9 cellular contexts compared by ENCODE assay signal in the genomic region with DNA sequence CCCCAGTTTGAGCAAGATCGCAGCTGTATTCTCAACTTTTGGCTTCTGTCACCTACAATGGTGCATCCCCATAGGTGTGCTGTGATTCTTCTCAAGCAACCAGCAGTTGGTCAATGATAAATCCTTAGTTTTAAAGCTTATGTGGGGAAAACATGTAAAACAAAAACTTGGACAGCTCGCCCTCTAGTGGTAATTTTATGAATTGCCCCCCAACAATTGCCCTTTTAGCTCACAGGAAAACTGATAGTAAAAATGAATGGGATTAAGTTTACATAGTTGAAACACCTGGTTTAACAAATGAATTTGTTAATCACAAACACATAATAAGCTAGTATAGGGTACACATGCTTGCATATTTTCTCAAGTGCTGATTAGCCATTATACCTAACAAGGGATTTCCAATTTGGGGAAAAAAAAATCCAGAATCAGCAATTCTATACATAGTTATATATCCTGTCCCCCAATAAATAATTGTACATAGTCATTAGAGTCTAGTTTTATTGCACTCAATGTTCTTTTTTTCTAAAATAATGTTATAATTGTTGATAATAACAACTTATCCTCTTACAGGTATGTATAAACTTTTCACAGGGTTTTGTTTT. TPM values are rescaled to one million over a fixed set of nuclear protein-coding genes. Genes with fewer than 3 reads are reported as not detected.
DNase-seq lines count a peak whose midpoint lies in the region; ATAC-seq, FAIRE-seq and TF ChIP-seq lines count a peak whose summit lies in the region.
"Had no signal": no experiment of that assay in that cellular context is flagged by ENCODE, and none has a peak within 500 bp of the region (broad histone marks: within the 10 kb centered on the region; RNA-seq: fewer than 3 reads in every experiment).

No MANE protein-coding gene starts in this region.

- H3K27ac ChIP-seq in upper lobe of left lung = no peak overlapping the region

- no peak for TF ChIP-seq POLR2A in upper lobe of left lung (IDR thresholded peaks at IDR 0.05)

- H3K27ac Mint-ChIP-seq in WTC11 = no peak overlapping the region
- H3K27ac Mint-ChIP-seq: CD8-positive, alpha-beta memory T cell had no signal

- TF ChIP-seq CTCF in WTC11 (IDR thresholded peaks at IDR 0.05) (peak; percentile 37), upper lobe of left lung (IDR thresholded peaks at IDR 0.05) (peak; percentile 49 to 91 (median 62))

- TF ChIP-seq EP300 in upper lobe of left lung (IDR thresholded peaks at IDR 0.05) = no peak

- no peaks in the 10 kb centered on the region for H3K4me1 ChIP-seq in upper lobe of left lung

- peak; percentile 82 for FAIRE-seq in islet of Langerhans (lab: Jason Lieb, UNC)

- 5 to 17% methylated on average over 2 of the region's 2 CpGs for WGBS in upper lobe of left lung, 2 donors

- H3K27me3 ChIP-seq in upper lobe of left lung = no peaks in the 10 kb centered on the region

- ATAC-seq in WTC11 (no peak), upper lobe of left lung (ENCODE audit: low FRiP score in 2 of 2) (no peak), GM18867 (IDR thresholded peaks at IDR 0.05; ENCODE audit: unreplicated experiment) (no peak)

- H3K27me3 Mint-ChIP-seq in WTC11 (ENCODE audit: low read depth) = no peaks in the 10 kb centered on the region

- H3K4me3 ChIP-seq in upper lobe of left lung = no peak overlapping the region

- POLR2A ChIA-PET in HEK293T (lab: Yijun Ruan, JAX) = no interaction called here
- POLR2A ChIA-PET in WTC11 (lab: Charles Lee) = no interaction called here

- no peaks in the 10 kb centered on the region for H3K9me3 ChIP-seq in upper lobe of left lung

- no peak overlapping the region for H3K4me3 Mint-ChIP-seq in WTC11
- H3K4me3 Mint-ChIP-seq: CD8-positive, alpha-beta memory T cell had no signal

- H3K9me3 Mint-ChIP-seq in WTC11 = no peaks in the 10 kb centered on the region
- H3K9me3 Mint-ChIP-seq: CD8-positive, alpha-beta memory T cell had no signal

- no peaks in the 10 kb centered on the region for H3K36me3 Mint-ChIP-seq in WTC11
- H3K36me3 Mint-ChIP-seq: CD8-positive, alpha-beta memory T cell had no signal

- DNase-seq in NCI-H1694 (lab: John Stamatoyannopoulos, UW) = peak; percentile 32
- DNase-seq in NCI-H1694 treated with DMSO at 0.1 percent for 48 hours (lab: John Stamatoyannopoulos, UW) = no peak
- DNase-seq in HEK293T (ENCODE audit: extremely low spot score) = peak; percentile 27
- DNase-seq in WTC11 (ENCODE audit: low spot score) = peak; percentile 14
- DNase-seq in upper lobe of left lung = no peak
- DNase-seq in OCI-M2 (lab: John Stamatoyannopoulos, UW; ENCODE audit: unreplicated experiment) = no peak

- CTCF ChIA-PET in HEK293T (lab: Yijun Ruan, JAX) = interaction anchor here (0.6 to 1.6 kb wide), 10 partner anchors 9 to 1071 kb away, joined by 3 to 6 read pairs (median 4); a partner anchor contains a TSS
- CTCF ChIA-PET in WTC11 (lab: Charles Lee) = interaction anchor here (0.9 to 1.6 kb wide), 14 partner anchors 14 to 668 kb away, joined by 3 to 9 read pairs (median 4); a partner anchor contains a TSS

- no peaks in the 10 kb centered on the region for H3K36me3 ChIP-seq in upper lobe of left lung

- no peaks in the 10 kb centered on the region; the same call in 1 of the 2 replicates for H3K4me1 Mint-ChIP-seq in WTC11
- H3K4me1 Mint-ChIP-seq: CD8-positive, alpha-beta memory T cell had no signal

TF ChIP-seq in HEK293T, 16 proteins besides CTCF, POLR2A, EP300 and RAD21:
- TF ChIP-seq HDGF (IDR thresholded peaks at IDR 0.05; ENCODE audit: borderline replicate concordance) (no peak), ARNT (IDR thresholded peaks at IDR 0.05) (no peak), ZNF384 (IDR thresholded peaks at IDR 0.05) (no peak), TARDBP (IDR thresholded peaks at IDR 0.05) (no peak), FOXA1 (IDR thresholded peaks at IDR 0.05) (no peak), LEF1 (IDR thresholded peaks at IDR 0.05; ENCODE audit: borderline replicate concordance) (no peak), CTBP1 (IDR thresholded peaks at IDR 0.05; ENCODE audit: borderline replicate concordance) (no peak), FOXM1 (IDR thresholded peaks at IDR 0.05; ENCODE audit: borderline replicate concordance) (no peak), ELF4 (IDR thresholded peaks at IDR 0.05) (no peak), SUZ12 (IDR thresholded peaks at IDR 0.05) (no peak), BHLHE40 (IDR thresholded peaks at IDR 0.05; ENCODE audit: borderline replicate concordance) (no peak), FOXK2 (IDR thresholded peaks at IDR 0.05) (no peak)
- TF ChIP-seq, protein P1, sequence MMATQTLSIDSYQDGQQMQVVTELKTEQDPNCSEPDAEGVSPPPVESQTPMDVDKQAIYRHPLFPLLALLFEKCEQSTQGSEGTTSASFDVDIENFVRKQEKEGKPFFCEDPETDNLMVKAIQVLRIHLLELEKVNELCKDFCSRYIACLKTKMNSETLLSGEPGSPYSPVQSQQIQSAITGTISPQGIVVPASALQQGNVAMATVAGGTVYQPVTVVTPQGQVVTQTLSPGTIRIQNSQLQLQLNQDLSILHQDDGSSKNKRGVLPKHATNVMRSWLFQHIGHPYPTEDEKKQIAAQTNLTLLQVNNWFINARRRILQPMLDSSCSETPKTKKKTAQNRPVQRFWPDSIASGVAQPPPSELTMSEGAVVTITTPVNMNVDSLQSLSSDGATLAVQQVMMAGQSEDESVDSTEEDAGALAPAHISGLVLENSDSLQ (IDR thresholded peaks at IDR 0.05) = no peak

TF ChIP-seq in WTC11, 78 proteins besides CTCF, POLR2A, EP300 and RAD21:
- no peak for TF ChIP-seq GABPB1 (CRISPR knock-in tag; IDR thresholded peaks at IDR 0.05)
- no peak for TF ChIP-seq ZBTB21 (CRISPR knock-in tag; IDR thresholded peaks at IDR 0.05; ENCODE audit: borderline replicate concordance)
- no peak for TF ChIP-seq ZNF671 (CRISPR knock-in tag; IDR thresholded peaks at IDR 0.05)
- no peak for TF ChIP-seq NFE2L1 (CRISPR knock-in tag; IDR thresholded peaks at IDR 0.05)
- TF ChIP-seq FOXP1 (CRISPR knock-in tag; IDR thresholded peaks at IDR 0.05; ENCODE audit: borderline replicate concordance) = no peak
- TF ChIP-seq CREB1 (CRISPR knock-in tag; IDR thresholded peaks at IDR 0.05) = no peak
- no peak for TF ChIP-seq SMAD4 (CRISPR knock-in tag; IDR thresholded peaks at IDR 0.05)
- TF ChIP-seq JUN (CRISPR knock-in tag; IDR thresholded peaks at IDR 0.05) = no peak
- TF ChIP-seq, protein P2, sequence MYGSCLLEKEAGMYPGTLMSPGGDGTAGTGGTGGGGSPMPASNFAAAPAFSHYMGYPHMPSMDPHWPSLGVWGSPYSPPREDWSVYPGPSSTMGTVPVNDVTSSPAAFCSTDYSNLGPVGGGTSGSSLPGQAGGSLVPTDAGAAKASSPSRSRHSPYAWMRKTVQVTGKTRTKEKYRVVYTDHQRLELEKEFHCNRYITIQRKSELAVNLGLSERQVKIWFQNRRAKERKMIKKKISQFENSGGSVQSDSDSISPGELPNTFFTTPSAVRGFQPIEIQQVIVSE (CRISPR knock-in tag; IDR thresholded peaks at IDR 0.05; ENCODE audit: borderline replicate concordance) = no peak
- no peak for TF ChIP-seq MXD4 (CRISPR knock-in tag; IDR thresholded peaks at IDR 0.05; ENCODE audit: borderline replicate concordance)
- TF ChIP-seq ETV6 (CRISPR knock-in tag; IDR thresholded peaks at IDR 0.05) = no peak
- TF ChIP-seq GTF2I (CRISPR knock-in tag; conservative IDR thresholded peaks at IDR 0.05) = no peak
- no peak for TF ChIP-seq EMX1 (CRISPR knock-in tag; IDR thresholded peaks at IDR 0.05)

RNA-seq across cellular contexts. Expression of a gene that starts 30.1 kb away (rescaled TPM):
- total RNA-seq in WTC11 (2021) (0.17 TPM in 1 of 3 replicates, not detected in the others), upper lobe of left lung (not detected)
- total RNA-seq: CD8-positive, alpha-beta memory T cell had no signal

Comparison
In these comparisons a context has a peak if more than half of its experiments do, and no peak if none do; other contexts are left out.
1. DNase-seq: peak in NCI-H1694 (single experiment), HEK293T (single experiment) and WTC11 (single experiment); none in NCI-H1694 treated with DMSO at 0.1 percent for 48 hours (single experiment), upper lobe of left lung (0 of 2) and OCI-M2 (single experiment).